21 cellular contexts compared by ENCODE assay signal in the genomic region with DNA sequence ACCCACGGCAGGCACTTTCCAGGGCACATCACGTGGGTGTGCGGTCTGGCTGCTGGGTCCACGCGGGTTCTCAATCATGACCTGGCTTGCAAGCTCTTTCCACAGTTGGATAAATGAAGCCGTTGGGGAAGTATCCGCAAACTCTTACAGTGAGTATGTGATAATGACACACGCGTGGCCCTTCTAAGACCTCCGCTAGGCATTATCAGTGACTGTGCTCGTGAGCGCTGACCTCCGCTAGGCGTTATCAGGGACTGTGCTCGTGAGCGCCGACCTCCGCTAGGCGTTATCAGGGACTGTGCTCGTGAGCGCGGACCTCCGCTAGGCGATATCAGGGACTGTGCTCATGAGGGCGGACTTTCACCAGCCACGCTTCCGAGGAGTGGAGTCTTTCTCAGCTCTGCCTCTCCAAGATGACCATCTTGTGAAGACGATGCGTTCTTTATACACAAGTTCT.
DNase-seq lines count a peak whose midpoint lies in the region; ATAC-seq, FAIRE-seq and TF ChIP-seq lines count a peak whose summit lies in the region.
"Had no signal": no experiment of that assay in that cellular context is flagged by ENCODE, and none has a peak within 500 bp of the region (broad histone marks: within the 10 kb centered on the region; RNA-seq: fewer than 3 reads in every experiment).

No MANE protein-coding gene starts in this region.

- TF ChIP-seq RAD21 in H1 (IDR thresholded peaks at IDR 0.05 in 1 of 2, conservative IDR thresholded peaks at IDR 0.05 in 1 of 2; ENCODE audit: low read depth in 2 of 2, low read length in 2 of 2) = no peak

- H4K20me1 ChIP-seq in H1 (replicated peaks in 1 of 2; ENCODE audit: control insufficient read depth in 1 of 2, insufficient read depth in 2 of 2, low read length in 2 of 2) = no peaks in the 10 kb centered on the region
- H4K20me1 ChIP-seq: BLaER1 treated with 17β-estradiol and CSF1 and Interleukin-3, amounts not matched to agents 10 nM and 100 nM had no signal

- CTCF ChIA-PET in H1 (lab: Charles Lee; ENCODE audit: partially characterized antibody) = interaction anchor here (0.9 to 1.8 kb wide), 4 partner anchors 18 to 49 kb away, joined by 3 to 5 read pairs (median 4); no protein-coding TSS in a partner anchor

- FAIRE-seq in H1 (lab: Jason Lieb, UNC) = no peak
- FAIRE-seq: GM12878 had no signal

- no peak overlapping the region for H3K4me3 ChIP-seq in right atrium auricular region
- no peak overlapping the region for H3K4me3 ChIP-seq in H1 (ENCODE audit: extremely low read depth in 1 of 4, insufficient read depth in 2 of 4, low read depth in 3 of 4, low read length in 4 of 4)
- H3K4me3 ChIP-seq in aorta (ENCODE audit: low read length in 2 of 2) = no peak overlapping the region
- H3K4me3 ChIP-seq in gastrocnemius medialis = no peak overlapping the region
- H3K4me3 ChIP-seq in foreskin fibroblast (ENCODE audit: low read depth in 1 of 2, low read length in 2 of 2) = no peak overlapping the region
- H3K4me3 ChIP-seq: BLaER1 treated with 17β-estradiol and CSF1 and Interleukin-3, amounts not matched to agents 10 nM and 100 nM; GM12878; HAP-1 had no signal

- H3K4me1 Mint-ChIP-seq in osteocyte (ENCODE audit: unreplicated experiment) (no peaks in the 10 kb centered on the region), progenitor cell of endocrine pancreas (ENCODE audit: low read depth) (no peaks in the 10 kb centered on the region)

- H3K9me3 Mint-ChIP-seq in osteocyte (ENCODE audit: unreplicated experiment) (no peaks in the 10 kb centered on the region), progenitor cell of endocrine pancreas (ENCODE audit: low read depth) (no peaks in the 10 kb centered on the region)
- H3K9me3 Mint-ChIP-seq: CD8-positive, alpha-beta T cell had no signal

- in situ Hi-C loops in gastrocnemius medialis (cut with MboI; ENCODE audit: low sequenced_read_pairs in 4 of 4) = no loop called here

- no peak overlapping the region for H2AK5ac ChIP-seq in H1 (ENCODE audit: low read depth, low read length)

- no peak overlapping the region for H3K56ac ChIP-seq in H1 (replicated peaks; ENCODE audit: insufficient read length, low read depth, low read length)

- H3K27me3 ChIP-seq in right atrium auricular region (no peaks in the 10 kb centered on the region), H1 (replicated peaks in 1 of 4; ENCODE audit: control insufficient read depth in 3 of 4, extremely low read depth in 1 of 4, insufficient read depth in 3 of 4, low read length in 3 of 4) (peaks cover 0 to 2% (median 0%) of the 10 kb centered on the region in 4 experiments; a peak in 2 of 7 replicates), aorta (ENCODE audit: control insufficient read depth in 1 of 2, insufficient read depth in 2 of 2, low read length in 1 of 2) (no peaks in the 10 kb centered on the region), gastrocnemius medialis (peaks cover 0 to 2% (median 0%) of the 10 kb centered on the region in 3 donors)
- H3K27me3 ChIP-seq: BLaER1 treated with 17β-estradiol and CSF1 and Interleukin-3, amounts not matched to agents 10 nM and 100 nM had no signal

- H3K36me3 Mint-ChIP-seq in osteocyte (ENCODE audit: unreplicated experiment) (no peaks in the 10 kb centered on the region), progenitor cell of endocrine pancreas (ENCODE audit: insufficient read depth) (no peaks in the 10 kb centered on the region)
- H3K36me3 Mint-ChIP-seq: CD8-positive, alpha-beta T cell had no signal

- H3K14ac ChIP-seq in H1 (ENCODE audit: insufficient read length) = no peak overlapping the region

- no peaks in the 10 kb centered on the region for H3K79me1 ChIP-seq in H1 (ENCODE audit: low read depth, low read length)

- ATAC-seq in left ventricle myocardium superior (no peak), aorta (ENCODE audit: low FRiP score) (peak; percentile 17), gastrocnemius medialis (no peak)
- ATAC-seq: CD8-positive, alpha-beta T cell; GM12878 had no signal

- no peak overlapping the region for H4K8ac ChIP-seq in H1 (ENCODE audit: extremely low read depth, insufficient read depth, low read length)

- H3K9me3 ChIP-seq in right atrium auricular region (no peaks in the 10 kb centered on the region), H1 (ENCODE audit: insufficient read depth in 2 of 2, low read depth in 1 of 2, low read length in 1 of 2) (no peaks in the 10 kb centered on the region), aorta (ENCODE audit: control insufficient read depth, low read length) (peaks cover 2% of the 10 kb centered on the region), gastrocnemius medialis (no peaks in the 10 kb centered on the region)
- H3K9me3 ChIP-seq: BLaER1 treated with 17β-estradiol and CSF1 and Interleukin-3, amounts not matched to agents 10 nM and 100 nM; HAP-1 had no signal

- no peak for TF ChIP-seq CTCF in right atrium auricular region (IDR thresholded peaks at IDR 0.05)
- no peak for TF ChIP-seq CTCF in H1 (IDR thresholded peaks at IDR 0.05; ENCODE audit: control extremely low read depth in 1 of 3, insufficient read depth in 1 of 3, low read depth in 1 of 3, low read length in 3 of 3)
- TF ChIP-seq CTCF in osteocyte (IDR thresholded peaks at IDR 0.05) = no peak
- no peak for TF ChIP-seq CTCF in gastrocnemius medialis (IDR thresholded peaks at IDR 0.05 in 4 of 5, conservative IDR thresholded peaks at IDR 0.05 in 1 of 5)
- no peak for TF ChIP-seq CTCF in progenitor cell of endocrine pancreas (IDR thresholded peaks at IDR 0.05; ENCODE audit: unreplicated experiment)
- TF ChIP-seq CTCF in foreskin fibroblast (IDR thresholded peaks at IDR 0.05; ENCODE audit: low read depth, low read length) = no peak

- intact Hi-C loops in left ventricle myocardium superior (cut with micrococcal nuclease) = no loop called here
- intact Hi-C loops in aorta (cut with DNase I) = no loop called here
- intact Hi-C loops in gastrocnemius medialis (cut with DNase I; ENCODE audit: low total_unique reads) = no loop called here

- peaks cover 34% of the 10 kb centered on the region for H3K27me3 Mint-ChIP-seq in osteocyte (ENCODE audit: unreplicated experiment)
- H3K27me3 Mint-ChIP-seq in progenitor cell of endocrine pancreas = peaks cover 3% of the 10 kb centered on the region

- H4K5ac ChIP-seq in H1 (ENCODE audit: insufficient read length, low read depth, low read length) = no peak overlapping the region

- no peak for TF ChIP-seq EP300 in H1 (IDR thresholded peaks at IDR 0.05; ENCODE audit: borderline replicate concordance in 1 of 2, low read depth in 2 of 2, low read length in 2 of 2)

- H2BK5ac ChIP-seq in H1 (ENCODE audit: low read depth, low read length) = no peak overlapping the region

- POLR2A ChIA-PET in H1 (lab: Charles Lee; ENCODE audit: partially characterized antibody) = interaction anchor here (0.7 kb wide), 1 partner anchor 34 kb away, joined by 3 read pairs; no protein-coding TSS in a partner anchor

- DNase-seq in left ventricle myocardium superior (peak; percentile 20), right atrium auricular region (ENCODE audit: low spot score) (no peak), H1 (ENCODE audit: low read depth in 1 of 2, low spot score in 2 of 2) (no peak), osteocyte (ENCODE audit: extremely low spot score, unreplicated experiment) (peak; percentile 51), aorta (no peak), gastrocnemius medialis (no peak), progenitor cell of endocrine pancreas (ENCODE audit: low spot score, unreplicated experiment) (no peak), foreskin fibroblast (no peak)
- DNase-seq: Calu3, DMS53, EL, NCI-H1105 treated with DMSO at 0.1 percent for 48 hours, NCI-H1694 treated with DMSO at 0.1 percent for 48 hours, NCI-H510A treated with DMSO at 0.1 percent for 48 hours, NCI-H82, RPMI8226, SHP77 treated with DMSO at 0.1 percent for 48 hours had no signal

- H3K4me2 ChIP-seq in H1 (ENCODE audit: insufficient read depth in 1 of 2, low read depth in 2 of 2, low read length in 2 of 2) = no peak overlapping the region
- H3K4me2 ChIP-seq: BLaER1 treated with 17β-estradiol and CSF1 and Interleukin-3, amounts not matched to agents 10 nM and 100 nM had no signal

- H2BK20ac ChIP-seq in H1 (ENCODE audit: low read length) = 0 out of 2 replicates have a peak overlapping the region, but pooled peaks have one; percentile 21

- no peaks in the 10 kb centered on the region for H3K23me2 ChIP-seq in H1 (ENCODE audit: low read depth, low read length)

- H4K91ac ChIP-seq in H1 (replicated peaks; ENCODE audit: insufficient read length, low read length) = peak overlapping the region; percentile 32

- no peak overlapping the region for H3K23ac ChIP-seq in H1 (ENCODE audit: insufficient read length)

- H3K4ac ChIP-seq in H1 (replicated peaks; ENCODE audit: insufficient read length, low read depth, low read length) = no peak overlapping the region

- H2BK12ac ChIP-seq in H1 (ENCODE audit: low read depth, low read length) = no peak overlapping the region

- no peak overlapping the region for H3K18ac ChIP-seq in H1 (ENCODE audit: extremely low read depth, low read length)

- no peaks in the 10 kb centered on the region for H3K79me2 ChIP-seq in H1 (ENCODE audit: control insufficient read depth in 1 of 2, insufficient read depth in 2 of 2, low read length in 2 of 2)

- H3K4me3 Mint-ChIP-seq in osteocyte (ENCODE audit: unreplicated experiment) (no peak overlapping the region), progenitor cell of endocrine pancreas (ENCODE audit: low read depth) (no peak overlapping the region)
- H3K4me3 Mint-ChIP-seq: CD8-positive, alpha-beta T cell had no signal

- no peak overlapping the region for H2BK120ac ChIP-seq in H1 (replicated peaks; ENCODE audit: low read depth, low read length)

- WGBS in H1 (ENCODE audit: extremely low coverage in 1 of 2, insufficient coverage in 1 of 2, insufficient read length in 1 of 2, insufficient replicate concordance in 2 of 2, low coverage in 1 of 2, low lambda C conversion rate in 2 of 2, missing lambda C conversion rate in 1 of 2), 2 experiments = 94% methylated on average over 28 of the region's 29 CpGs; no CpG with 5 or more reads in 1 of the 2 experiments
- 88 to 89% methylated on average over 29 of the region's 29 CpGs for WGBS in aorta, 2 donors

- H3K36me3 ChIP-seq in right atrium auricular region (no peaks in the 10 kb centered on the region), H1 (ENCODE audit: control insufficient read depth in 2 of 4, insufficient read depth in 4 of 4, low read length in 3 of 4) (no peaks in the 10 kb centered on the region), aorta (ENCODE audit: control insufficient read depth in 1 of 2, insufficient read depth in 2 of 2, low read length in 1 of 2) (no peaks in the 10 kb centered on the region), gastrocnemius medialis (no peaks in the 10 kb centered on the region)
- H3K36me3 ChIP-seq: BLaER1 treated with 17β-estradiol and CSF1 and Interleukin-3, amounts not matched to agents 10 nM and 100 nM; HAP-1 had no signal

- H2BK15ac ChIP-seq in H1 (ENCODE audit: low read length) = no peak overlapping the region

- H3K27ac ChIP-seq in right atrium auricular region = no peak overlapping the region
- H3K27ac ChIP-seq in H1 (ENCODE audit: low read depth, low read length) = no peak overlapping the region
- H3K27ac ChIP-seq in aorta (ENCODE audit: low read depth in 1 of 2, low read length in 2 of 2) = no peak overlapping the region
- no peak overlapping the region for H3K27ac ChIP-seq in gastrocnemius medialis
- H3K27ac ChIP-seq: BLaER1 treated with 17β-estradiol and CSF1 and Interleukin-3, amounts not matched to agents 10 nM and 100 nM had no signal

- no peak overlapping the region for H2AFZ ChIP-seq in H1 (ENCODE audit: low read length)

- H3K9ac ChIP-seq in H1 (replicated peaks in 1 of 4; ENCODE audit: extremely low read depth in 1 of 4, low read depth in 3 of 4, low read length in 3 of 4) = no peak overlapping the region
- H3K9ac ChIP-seq: BLaER1 treated with 17β-estradiol and CSF1 and Interleukin-3, amounts not matched to agents 10 nM and 100 nM had no signal

- H3K27ac Mint-ChIP-seq in osteocyte (ENCODE audit: unreplicated experiment) (no peak overlapping the region), progenitor cell of endocrine pancreas (no peak overlapping the region)
- H3K27ac Mint-ChIP-seq: CD8-positive, alpha-beta T cell had no signal

- TF ChIP-seq POLR2A in H1 (IDR thresholded peaks at IDR 0.05; ENCODE audit: control extremely low read depth in 1 of 2, low read depth in 2 of 2, low read length in 2 of 2) (no peak), gastrocnemius medialis (IDR thresholded peaks at IDR 0.05) (no peak)

- H3K4me1 ChIP-seq in right atrium auricular region = no peaks in the 10 kb centered on the region
- H3K4me1 ChIP-seq in H1 (replicated peaks in 1 of 4; ENCODE audit: control insufficient read depth in 3 of 4, insufficient read depth in 4 of 4, low read length in 3 of 4) = no peaks in the 10 kb centered on the region; a peak in 1 of 7 replicates
- no peaks in the 10 kb centered on the region for H3K4me1 ChIP-seq in aorta (ENCODE audit: control insufficient read depth in 1 of 2, insufficient read depth in 2 of 2, low read length in 2 of 2)
- no peaks in the 10 kb centered on the region for H3K4me1 ChIP-seq in gastrocnemius medialis
- H3K4me1 ChIP-seq: BLaER1 treated with 17β-estradiol and CSF1 and Interleukin-3, amounts not matched to agents 10 nM and 100 nM; HAP-1 had no signal

Comparison
In these comparisons a context has a peak if more than half of its experiments do, and no peak if none do; other contexts are left out.
1. DNase-seq: peak in left ventricle myocardium superior (single experiment) and osteocyte (single experiment); none in right atrium auricular region (single experiment), H1 (0 of 2), aorta (0 of 2), gastrocnemius medialis (0 of 2), progenitor cell of endocrine pancreas (single experiment) and foreskin fibroblast (0 of 2).